ENCODE assay signal across 25 cellular contexts in genomic region chr7:44084695-44085094, GRCh38. TPM values are rescaled to one million over a fixed set of nuclear protein-coding genes. Genes with fewer than 3 reads are reported as not detected.
A peak's percentile ranks its signal among the peaks of the same experiment; 100 is the strongest.
DNase-seq lines count a peak whose midpoint lies in the region; ATAC-seq and TF ChIP-seq lines count a peak whose summit lies in the region.
"Had no signal": no experiment of that assay in that cellular context is flagged by ENCODE, and none has a peak within 500 bp of the region (broad histone marks: within the 10 kb centered on the region; RNA-seq: fewer than 3 reads in every experiment).

No MANE protein-coding gene starts in this region.

- CTCF ChIA-PET in activated naive CD4-positive, alpha-beta T cell treated with anti-CD3 and anti-CD28 coated beads, Interleukin-2, amount 10 ng/mL, durations not matched to agents 7 days and 5 days (lab: Charles Lee): interaction anchor here (0.7 to 2.4 kb wide), 2 partner anchors 12 to 13 kb away, joined by 3 to 9 read pairs; no protein-coding TSS in a partner anchor

- DNase-seq in choroid plexus epithelial cell (ENCODE audit: low read depth) (peak; percentile 88), upper lobe of right lung (no peak), stomach (no peak)
- DNase-seq in activated T-cell treated with anti-CD3 and anti-CD28 coated beads, Interleukin-2, amount 50 U/mL, for 1 hour: no peak
- DNase-seq in activated naive CD4-positive, alpha-beta T cell treated with anti-CD3 and anti-CD28 coated beads, Interleukin-2, amount 10 ng/mL, durations not matched to agents 7 days and 5 days: no peak
- DNase-seq: activated CD4-positive, alpha-beta T cell treated with anti-CD3 and anti-CD28 coated beads, Interleukin-2, amount 10 ng/mL, durations not matched to agents 7 days and 5 days; activated naive CD8-positive, alpha-beta T cell treated with anti-CD3 and anti-CD28 coated beads for 36 hours; dermis blood vessel endothelial cell; GOT3; heart right ventricle; NCI-H1105 treated with DMSO at 0.1 percent for 48 hours; NCI-H2081 treated with DMSO at 0.1 percent for 48 hours; NCI-H510A treated with DMSO at 0.1 percent for 48 hours; thyroid gland had no signal

- WGBS in stomach, 5 donors: 69 to 88% (median 80%) methylated on average over 4 of the region's 4 CpGs

- H3K4me3 ChIP-seq in choroid plexus epithelial cell (ENCODE audit: low read depth, low read length) (no peak overlapping the region), upper lobe of right lung (no peak overlapping the region), stomach (no peak overlapping the region)
- H3K4me3 ChIP-seq: heart right ventricle, prostate gland, SK-N-MC, thyroid gland had no signal

- TF ChIP-seq EP300 in stomach (IDR thresholded peaks at IDR 0.05): no peak

- ATAC-seq in upper lobe of right lung (no peak), GM19463 (IDR thresholded peaks at IDR 0.05; ENCODE audit: unreplicated experiment) (no peak)
- ATAC-seq: activated T-helper 17 cell treated with anti-CD3 and anti-CD28 coated beads, Interleukin-2, amount 50 U/mL, for 72 hours; heart right ventricle; stimulated activated memory B cell treated with anti-CD40 and anti-IgM and Interleukin-4, amounts not matched to agents 10 μg/mL and 1 μg/mL and 100 μg/mL, for 72 hours had no signal

- H3K27me3 ChIP-seq in upper lobe of right lung (no peaks in the 10 kb centered on the region), stomach (no peaks in the 10 kb centered on the region)
- H3K27me3 ChIP-seq: heart right ventricle, thyroid gland had no signal

- H3K9me3 ChIP-seq in KOPT-K1 (ENCODE audit: insufficient read depth, low read length, poor library complexity, severe bottlenecking): no peaks in the 10 kb centered on the region
- H3K9me3 ChIP-seq in upper lobe of right lung: no peaks in the 10 kb centered on the region
- H3K9me3 ChIP-seq in stomach: no peaks in the 10 kb centered on the region
- H3K9me3 ChIP-seq: heart right ventricle, prostate gland, thyroid gland had no signal

- H3K27me3 Mint-ChIP-seq in nephron (ENCODE audit: low read depth): no peaks in the 10 kb centered on the region
- H3K27me3 Mint-ChIP-seq in activated naive CD4-positive, alpha-beta T cell treated with anti-CD3 and anti-CD28 coated beads, Interleukin-2, amount 10 ng/mL, durations not matched to agents 7 days and 5 days: peaks cover 19% of the 10 kb centered on the region
- H3K27me3 Mint-ChIP-seq: activated CD4-positive, alpha-beta T cell treated with anti-CD3 and anti-CD28 coated beads, Interleukin-2, amount 10 ng/mL, durations not matched to agents 7 days and 5 days; activated T-helper 17 cell treated with anti-CD3 and anti-CD28 coated beads, Interleukin-2, amount 50 U/mL, for 72 hours; stimulated activated memory B cell treated with anti-CD40 and anti-IgM and Interleukin-4, amounts not matched to agents 10 μg/mL and 1 μg/mL and 100 μg/mL, for 72 hours had no signal

- H3K36me3 ChIP-seq in KOPT-K1 (ENCODE audit: insufficient read depth, low read length) (peaks cover 14% of the 10 kb centered on the region), upper lobe of right lung (peaks cover 10% of the 10 kb centered on the region), stomach (peaks cover 10 to 11% (median 10%) of the 10 kb centered on the region in 4 donors)

- no peak for TF ChIP-seq CTCF in choroid plexus epithelial cell (conservative IDR thresholded peaks at IDR 0.05; ENCODE audit: low read depth, low read length)
- no peak for TF ChIP-seq CTCF in nephron (IDR thresholded peaks at IDR 0.05; ENCODE audit: unreplicated experiment in 3 of 3)
- TF ChIP-seq CTCF in upper lobe of right lung (IDR thresholded peaks at IDR 0.05): no peak
- TF ChIP-seq CTCF in stomach (IDR thresholded peaks at IDR 0.05): no peak

- peaks cover 47% of the 10 kb centered on the region for H3K4me1 Mint-ChIP-seq in nephron
- H3K4me1 Mint-ChIP-seq in activated naive CD4-positive, alpha-beta T cell treated with anti-CD3 and anti-CD28 coated beads, Interleukin-2, amount 10 ng/mL, durations not matched to agents 7 days and 5 days: peaks cover 22% of the 10 kb centered on the region

- H3K4me3 Mint-ChIP-seq in nephron: peak overlapping the region; percentile 23 to 91 (median 77)
- no peak overlapping the region for H3K4me3 Mint-ChIP-seq in activated naive CD4-positive, alpha-beta T cell treated with anti-CD3 and anti-CD28 coated beads, Interleukin-2, amount 10 ng/mL, durations not matched to agents 7 days and 5 days
- H3K4me3 Mint-ChIP-seq: activated naive CD8-positive, alpha-beta T cell treated with anti-CD3 and anti-CD28 coated beads for 36 hours had no signal

- H3K4me1 ChIP-seq in upper lobe of right lung (peaks cover 27% of the 10 kb centered on the region), stomach (peaks cover 7 to 46% (median 34%) of the 10 kb centered on the region in 4 donors)
- H3K4me1 ChIP-seq: prostate gland had no signal

- no peaks in the 10 kb centered on the region for H3K9me3 Mint-ChIP-seq in nephron
- no peaks in the 10 kb centered on the region for H3K9me3 Mint-ChIP-seq in activated naive CD4-positive, alpha-beta T cell treated with anti-CD3 and anti-CD28 coated beads, Interleukin-2, amount 10 ng/mL, durations not matched to agents 7 days and 5 days
- H3K9me3 Mint-ChIP-seq: activated CD4-positive, alpha-beta T cell treated with anti-CD3 and anti-CD28 coated beads, Interleukin-2, amount 10 ng/mL, durations not matched to agents 7 days and 5 days; activated naive CD8-positive, alpha-beta T cell treated with anti-CD3 and anti-CD28 coated beads for 36 hours; activated T-helper 17 cell treated with anti-CD3 and anti-CD28 coated beads, Interleukin-2, amount 50 U/mL, for 72 hours; stimulated activated memory B cell treated with anti-CD40 and anti-IgM and Interleukin-4, amounts not matched to agents 10 μg/mL and 1 μg/mL and 100 μg/mL, for 72 hours had no signal

- H3K27ac ChIP-seq in KOPT-K1 (ENCODE audit: low read depth, low read length, poor library complexity, severe bottlenecking) (peak overlapping the region; percentile 86), upper lobe of right lung (peak overlapping the region; percentile 80), stomach (peak overlapping the region in 2 of 5 donors; percentile 27 to 95)
- H3K27ac ChIP-seq: prostate gland, SK-N-MC, VCaP had no signal

- H3K36me3 Mint-ChIP-seq in nephron (ENCODE audit: low read depth): no peaks in the 10 kb centered on the region
- peaks cover 9% of the 10 kb centered on the region for H3K36me3 Mint-ChIP-seq in activated naive CD4-positive, alpha-beta T cell treated with anti-CD3 and anti-CD28 coated beads, Interleukin-2, amount 10 ng/mL, durations not matched to agents 7 days and 5 days

- no peak for TF ChIP-seq POLR2A in stomach (IDR thresholded peaks at IDR 0.05)

- peak overlapping the region; percentile 81 to 89 (median 84) for H3K27ac Mint-ChIP-seq in nephron
- H3K27ac Mint-ChIP-seq in activated naive CD4-positive, alpha-beta T cell treated with anti-CD3 and anti-CD28 coated beads, Interleukin-2, amount 10 ng/mL, durations not matched to agents 7 days and 5 days: no peak overlapping the region
- H3K27ac Mint-ChIP-seq: activated CD4-positive, alpha-beta T cell treated with anti-CD3 and anti-CD28 coated beads, Interleukin-2, amount 10 ng/mL, durations not matched to agents 7 days and 5 days; activated naive CD8-positive, alpha-beta T cell treated with anti-CD3 and anti-CD28 coated beads for 36 hours; stimulated activated memory B cell treated with anti-CD40 and anti-IgM and Interleukin-4, amounts not matched to agents 10 μg/mL and 1 μg/mL and 100 μg/mL, for 72 hours had no signal

- intact Hi-C loops in upper lobe of right lung (cut with DNase I) (no loop called here), stomach (cut with DNase I; ENCODE audit: low total_unique reads) (no loop called here)

RNA-seq across cellular contexts. Expression of gene POLM, which starts 2.4 kb away (rescaled TPM):
- total RNA-seq in upper lobe of right lung: 26.8 TPM
- 10 to 100 TPM in 4 of 5 donors, 1 to 10 TPM in 1; 4.7 to 94.2 (median 17.8) TPM for total RNA-seq in stomach
- polyA plus RNA-seq in stomach: 10 to 100 TPM; 10.2 to 18.6 (median 10.6) TPM

RNA-seq across cellular contexts. Expression of gene PGAM2, which starts 19.3 kb away (rescaled TPM):
- 1.1 TPM for total RNA-seq in upper lobe of right lung
- total RNA-seq in stomach: under 1 TPM in 1 of 5 donors, not detected in 4; 0.92 TPM
- polyA plus RNA-seq in stomach: 1 to 10 TPM; 3.1 to 5.8 (median 4.2) TPM
- total RNA-seq: Daoy had no signal
- polyA plus RNA-seq: neural cell had no signal

RNA-seq across cellular contexts. Expression of gene AEBP1, which starts 19.4 kb away (rescaled TPM):
- total RNA-seq in upper lobe of right lung (272 TPM), stomach (100 to 1,000 TPM in 1 of 5 donors, 10 to 100 TPM in 4; 37.3 to 179 (median 58.8) TPM)
- 10 to 100 TPM; 14.6 to 36.7 (median 17.7) TPM for polyA plus RNA-seq in stomach
- total RNA-seq: Daoy, M059J had no signal

RNA-seq across cellular contexts. Expression of gene POLD2, which starts 38.7 kb away (rescaled TPM):
- total RNA-seq in upper lobe of right lung (60.2 TPM), stomach (10 to 100 TPM; 19.8 to 91.2 (median 34.3) TPM)
- 10 to 100 TPM; 77.2 to 85.4 (median 79.6) TPM for polyA plus RNA-seq in stomach

RNA-seq across cellular contexts. Expression of gene DBNL, which starts 40.2 kb away (rescaled TPM):
- total RNA-seq in upper lobe of right lung (93.7 TPM), stomach (100 to 1,000 TPM in 2 of 5 donors, 10 to 100 TPM in 3; 27.4 to 154 (median 77.8) TPM)
- polyA plus RNA-seq in stomach: 10 to 100 TPM; 75.9 to 98.7 (median 78.1) TPM
